Comparison of ENCODE assay signal across 8 cellular contexts in the genomic region with DNA sequence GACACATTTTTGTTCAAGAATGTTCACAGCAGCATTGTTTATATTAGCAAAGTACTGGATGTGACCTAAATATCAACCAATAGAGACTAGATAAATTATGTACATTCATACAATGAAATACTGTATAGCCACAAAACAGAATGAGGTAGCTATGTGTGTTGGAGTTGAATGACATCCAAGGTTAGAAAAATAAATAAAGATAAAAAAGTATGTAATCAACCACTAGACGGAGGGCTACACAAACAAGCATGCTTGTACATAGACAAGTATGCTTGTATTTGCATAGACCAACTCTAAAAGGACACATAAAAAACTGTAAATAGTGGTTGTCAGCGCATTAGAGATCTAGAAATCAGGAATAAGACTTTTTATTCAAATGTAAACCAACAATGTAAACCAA. TPM values are rescaled to one million over a fixed set of nuclear protein-coding genes. Genes with fewer than 3 reads are reported as not detected.
DNase-seq lines count a peak whose midpoint lies in the region; ATAC-seq lines count a peak whose summit lies in the region.

No MANE protein-coding gene starts in this region.

- H3K27ac ChIP-seq in substantia nigra (ENCODE audit: low read depth, low read length, poor library complexity, severe bottlenecking), result peak overlapping the region; percentile 27

- peaks cover 74% of the 10 kb centered on the region for H3K36me3 Mint-ChIP-seq in activated CD4-positive, alpha-beta T cell treated with anti-CD3 and anti-CD28 coated beads, Interleukin-2, amount 10 ng/mL, durations not matched to agents 24 days and 14 days (ENCODE audit: low read depth)
- H3K36me3 Mint-ChIP-seq in activated T-helper 1 cell treated with anti-CD3 and anti-CD28 coated beads, Interleukin-12 subunit alpha, Interleukin-12 subunit beta, Interleukin-2, Interleukin-4 antibody, amounts not matched to agents 30 ng/mL and 10 ng/mL and 1 ng/mL, durations not matched to agents 14 hours and 24 hours and 36 hours (ENCODE audit: low read depth), result peaks cover 62% of the 10 kb centered on the region

- peak overlapping the region; percentile 99 for H3K4me3 Mint-ChIP-seq in activated CD4-positive, alpha-beta T cell treated with anti-CD3 and anti-CD28 coated beads, Interleukin-2, amount 10 ng/mL, durations not matched to agents 24 days and 14 days
- peak overlapping the region; percentile 99 for H3K4me3 Mint-ChIP-seq in activated T-helper 1 cell treated with anti-CD3 and anti-CD28 coated beads, Interleukin-12 subunit alpha, Interleukin-12 subunit beta, Interleukin-2, Interleukin-4 antibody, amounts not matched to agents 30 ng/mL and 10 ng/mL and 1 ng/mL, durations not matched to agents 14 hours and 24 hours and 36 hours

- peaks cover 59% of the 10 kb centered on the region for H3K4me1 Mint-ChIP-seq in activated CD4-positive, alpha-beta T cell treated with anti-CD3 and anti-CD28 coated beads, Interleukin-2, amount 10 ng/mL, durations not matched to agents 24 days and 14 days
- peaks cover 76% of the 10 kb centered on the region for H3K4me1 Mint-ChIP-seq in activated T-helper 1 cell treated with anti-CD3 and anti-CD28 coated beads, Interleukin-12 subunit alpha, Interleukin-12 subunit beta, Interleukin-2, Interleukin-4 antibody, amounts not matched to agents 30 ng/mL and 10 ng/mL and 1 ng/mL, durations not matched to agents 14 hours and 24 hours and 36 hours (ENCODE audit: low read depth)

- peaks cover 8% of the 10 kb centered on the region for H3K9me3 ChIP-seq in iPS-18c (ENCODE audit: control insufficient read depth, insufficient read depth, low read length)

- peaks cover 9% of the 10 kb centered on the region for H3K9me3 Mint-ChIP-seq in activated CD4-positive, alpha-beta T cell treated with anti-CD3 and anti-CD28 coated beads, Interleukin-2, amount 10 ng/mL, durations not matched to agents 24 days and 14 days
- peaks cover 10% of the 10 kb centered on the region for H3K9me3 Mint-ChIP-seq in activated T-helper 1 cell treated with anti-CD3 and anti-CD28 coated beads, Interleukin-12 subunit alpha, Interleukin-12 subunit beta, Interleukin-2, Interleukin-4 antibody, amounts not matched to agents 30 ng/mL and 10 ng/mL and 1 ng/mL, durations not matched to agents 14 hours and 24 hours and 36 hours

- peak overlapping the region; percentile 25; the same call in 1 of the 2 replicates for H3K4me3 ChIP-seq in iPS-18c (ENCODE audit: insufficient read depth, low read depth, low read length)

- no peak for DNase-seq in activated CD4-positive, alpha-beta T cell treated with anti-CD3 and anti-CD28 coated beads, Interleukin-2, amount 10 ng/mL, durations not matched to agents 24 days and 14 days
- DNase-seq in activated CD4-positive, alpha-beta T cell treated with anti-CD3 and anti-CD28 coated beads, Interleukin-2, amount 50 U/mL, for 48 hours, result no peak
- DNase-seq in activated T-helper 1 cell treated with anti-CD3 and anti-CD28 coated beads, Interleukin-12 subunit alpha, Interleukin-12 subunit beta, Interleukin-2, Interleukin-4 antibody, amounts not matched to agents 30 ng/mL and 10 ng/mL and 1 ng/mL, durations not matched to agents 14 hours and 24 hours and 36 hours (ENCODE audit: low spot score), result no peak
- DNase-seq in substantia nigra (lab: John Stamatoyannopoulos, UW) (no peak), GOT3 (lab: John Stamatoyannopoulos, UW) (no peak), RPMI8226 (no peak)

- no peaks in the 10 kb centered on the region for H3K27me3 Mint-ChIP-seq in activated CD4-positive, alpha-beta T cell treated with anti-CD3 and anti-CD28 coated beads, Interleukin-2, amount 10 ng/mL, durations not matched to agents 24 days and 14 days
- H3K27me3 Mint-ChIP-seq in activated T-helper 1 cell treated with anti-CD3 and anti-CD28 coated beads, Interleukin-12 subunit alpha, Interleukin-12 subunit beta, Interleukin-2, Interleukin-4 antibody, amounts not matched to agents 30 ng/mL and 10 ng/mL and 1 ng/mL, durations not matched to agents 14 hours and 24 hours and 36 hours (ENCODE audit: insufficient read depth), result no peaks in the 10 kb centered on the region

- ATAC-seq in GM21526 (IDR thresholded peaks at IDR 0.05; ENCODE audit: low FRiP score, unreplicated experiment), result no peak

- intact Hi-C loops in activated CD4-positive, alpha-beta T cell treated with anti-CD3 and anti-CD28 coated beads, Interleukin-2, amount 10 ng/mL, durations not matched to agents 24 days and 14 days (cut with micrococcal nuclease), result loop anchor here (10.0 kb wide), 1 partner anchor 367 kb away; no protein-coding TSS in a partner anchor
- intact Hi-C loops in activated T-helper 1 cell treated with anti-CD3 and anti-CD28 coated beads, Interleukin-12 subunit alpha, Interleukin-12 subunit beta, Interleukin-2, Interleukin-4 antibody, amounts not matched to agents 30 ng/mL and 10 ng/mL and 1 ng/mL, durations not matched to agents 14 hours and 24 hours and 36 hours (cut with micrococcal nuclease), result loop anchor here (5.0 kb wide), 1 partner anchor 164 kb away; no protein-coding TSS in a partner anchor

- no peak overlapping the region for H3K27ac Mint-ChIP-seq in activated CD4-positive, alpha-beta T cell treated with anti-CD3 and anti-CD28 coated beads, Interleukin-2, amount 10 ng/mL, durations not matched to agents 24 days and 14 days
- H3K27ac Mint-ChIP-seq in activated T-helper 1 cell treated with anti-CD3 and anti-CD28 coated beads, Interleukin-12 subunit alpha, Interleukin-12 subunit beta, Interleukin-2, Interleukin-4 antibody, amounts not matched to agents 30 ng/mL and 10 ng/mL and 1 ng/mL, durations not matched to agents 14 hours and 24 hours and 36 hours, result no peak overlapping the region

RNA-seq across cellular contexts. Expression of a gene that starts 3.0 kb away (rescaled TPM):
- 13.9 and 14.6 TPM in 2 replicates for total RNA-seq in activated CD4-positive, alpha-beta T cell treated with anti-CD3 and anti-CD28 coated beads, Interleukin-2, amount 10 ng/mL, durations not matched to agents 24 days and 14 days
- 13.9 and 14.5 TPM in 2 replicates for total RNA-seq in activated T-helper 1 cell treated with anti-CD3 and anti-CD28 coated beads, Interleukin-12 subunit alpha, Interleukin-12 subunit beta, Interleukin-2, Interleukin-4 antibody, amounts not matched to agents 30 ng/mL and 10 ng/mL and 1 ng/mL, durations not matched to agents 14 hours and 24 hours and 36 hours
